ENCODE assay signal across 18 cellular contexts in the genomic region with DNA sequence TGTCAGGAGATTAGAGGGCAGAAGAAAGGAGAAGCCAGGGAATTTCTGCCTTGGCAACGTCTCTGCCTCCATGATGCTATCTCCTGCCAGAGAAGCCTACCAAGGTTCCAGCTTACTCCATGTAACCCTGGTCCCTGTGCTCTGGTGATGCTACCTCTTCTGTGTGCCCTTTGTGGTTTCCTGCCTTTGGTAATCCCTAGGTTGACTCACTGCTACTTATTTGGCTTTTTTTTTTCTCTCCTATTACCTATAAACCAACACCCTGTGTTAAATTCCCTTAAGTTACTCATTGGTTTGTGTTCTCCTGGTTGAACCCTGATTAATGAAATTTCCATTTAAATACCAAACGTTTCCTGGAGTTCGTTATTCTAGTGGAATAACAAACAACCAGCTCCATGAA.
DNase-seq lines count a peak whose midpoint lies in the region; ATAC-seq and TF ChIP-seq lines count a peak whose summit lies in the region.
"Had no signal": no experiment of that assay in that cellular context is flagged by ENCODE, and none has a peak within 500 bp of the region (broad histone marks: within the 10 kb centered on the region; RNA-seq: fewer than 3 reads in every experiment).

No MANE protein-coding gene starts in this region.

- no peak overlapping the region for H3K27ac Mint-ChIP-seq in activated T-helper 1 cell treated with anti-CD3 and anti-CD28 coated beads, Interleukin-12 subunit alpha, Interleukin-12 subunit beta, Interleukin-2, Interleukin-4 antibody, amounts not matched to agents 30 ng/mL and 10 ng/mL and 1 ng/mL, durations not matched to agents 14 hours and 24 hours and 36 hours
- no peak overlapping the region for H3K27ac Mint-ChIP-seq in WTC11
- H3K27ac Mint-ChIP-seq: activated B cell treated with CpG ODN at 0.5 μM for 24 hours; CD8-positive, alpha-beta T cell had no signal

- TF ChIP-seq CTCF in RWPE1 (conservative IDR thresholded peaks at IDR 0.05; ENCODE audit: low read depth) (no peak), foreskin fibroblast (IDR thresholded peaks at IDR 0.05; ENCODE audit: low read depth, low read length) (no peak), BE2C (IDR thresholded peaks at IDR 0.05; ENCODE audit: low read depth, low read length) (no peak), WTC11 (IDR thresholded peaks at IDR 0.05) (no peak)

- no peak overlapping the region for H3K27ac ChIP-seq in RWPE1
- H3K27ac ChIP-seq: left ventricle myocardium inferior had no signal

- no peak overlapping the region for H3K4me3 ChIP-seq in foreskin fibroblast (ENCODE audit: low read depth in 1 of 2, low read length in 2 of 2)
- H3K4me3 ChIP-seq in BE2C (ENCODE audit: low read depth, low read length): no peak overlapping the region
- H3K4me3 ChIP-seq: left ventricle myocardium inferior had no signal

- CTCF ChIA-PET in RWPE1 (lab: Yijun Ruan, JAX) (no interaction called here), WTC11 (lab: Charles Lee) (no interaction called here)

- no peak for ATAC-seq in WTC11
- no peak for ATAC-seq in HG03469 (IDR thresholded peaks at IDR 0.05; ENCODE audit: unreplicated experiment)
- ATAC-seq: CD8-positive, alpha-beta T cell had no signal

- H3K4me3 Mint-ChIP-seq in activated T-helper 1 cell treated with anti-CD3 and anti-CD28 coated beads, Interleukin-12 subunit alpha, Interleukin-12 subunit beta, Interleukin-2, Interleukin-4 antibody, amounts not matched to agents 30 ng/mL and 10 ng/mL and 1 ng/mL, durations not matched to agents 14 hours and 24 hours and 36 hours: no peak overlapping the region
- H3K4me3 Mint-ChIP-seq in WTC11: no peak overlapping the region
- H3K4me3 Mint-ChIP-seq: activated B cell treated with CpG ODN at 0.5 μM for 24 hours; CD8-positive, alpha-beta T cell had no signal

- H3K4me1 Mint-ChIP-seq in activated T-helper 1 cell treated with anti-CD3 and anti-CD28 coated beads, Interleukin-12 subunit alpha, Interleukin-12 subunit beta, Interleukin-2, Interleukin-4 antibody, amounts not matched to agents 30 ng/mL and 10 ng/mL and 1 ng/mL, durations not matched to agents 14 hours and 24 hours and 36 hours (ENCODE audit: low read depth): no peaks in the 10 kb centered on the region
- peaks cover 35% of the 10 kb centered on the region for H3K4me1 Mint-ChIP-seq in WTC11
- H3K4me1 Mint-ChIP-seq: activated B cell treated with CpG ODN at 0.5 μM for 24 hours had no signal

- in situ Hi-C loops in Caki2 (cut with HindIII; ENCODE audit: low pct_unique_long_range_greater_than_20kb, low sequenced_read_pairs): no loop called here

- no peaks in the 10 kb centered on the region for H3K27me3 ChIP-seq in BE2C

- POLR2A ChIA-PET in RWPE1 (lab: Yijun Ruan, JAX; ENCODE audit: low non-redundant PET) (no interaction called here), WTC11 (lab: Charles Lee) (no interaction called here)

- H3K36me3 Mint-ChIP-seq in activated T-helper 1 cell treated with anti-CD3 and anti-CD28 coated beads, Interleukin-12 subunit alpha, Interleukin-12 subunit beta, Interleukin-2, Interleukin-4 antibody, amounts not matched to agents 30 ng/mL and 10 ng/mL and 1 ng/mL, durations not matched to agents 14 hours and 24 hours and 36 hours (ENCODE audit: low read depth): no peaks in the 10 kb centered on the region
- H3K36me3 Mint-ChIP-seq in WTC11: no peaks in the 10 kb centered on the region
- H3K36me3 Mint-ChIP-seq: CD8-positive, alpha-beta T cell had no signal

- no peaks in the 10 kb centered on the region for H3K9me3 ChIP-seq in BE2C
- H3K9me3 ChIP-seq: left ventricle myocardium inferior had no signal

- H3K27me3 Mint-ChIP-seq in activated T-helper 1 cell treated with anti-CD3 and anti-CD28 coated beads, Interleukin-12 subunit alpha, Interleukin-12 subunit beta, Interleukin-2, Interleukin-4 antibody, amounts not matched to agents 30 ng/mL and 10 ng/mL and 1 ng/mL, durations not matched to agents 14 hours and 24 hours and 36 hours (ENCODE audit: insufficient read depth): no peaks in the 10 kb centered on the region
- H3K27me3 Mint-ChIP-seq in WTC11 (ENCODE audit: low read depth): peaks cover 36% of the 10 kb centered on the region
- H3K27me3 Mint-ChIP-seq: activated B cell treated with CpG ODN at 0.5 μM for 24 hours had no signal

- H3K9me3 Mint-ChIP-seq in activated T-helper 1 cell treated with anti-CD3 and anti-CD28 coated beads, Interleukin-12 subunit alpha, Interleukin-12 subunit beta, Interleukin-2, Interleukin-4 antibody, amounts not matched to agents 30 ng/mL and 10 ng/mL and 1 ng/mL, durations not matched to agents 14 hours and 24 hours and 36 hours: peaks cover 7% of the 10 kb centered on the region
- peaks cover 3% of the 10 kb centered on the region for H3K9me3 Mint-ChIP-seq in WTC11
- H3K9me3 Mint-ChIP-seq: activated B cell treated with CpG ODN at 0.5 μM for 24 hours; CD8-positive, alpha-beta T cell had no signal

- H3K4me1 ChIP-seq in BE2C: no peaks in the 10 kb centered on the region; the same call in 1 of the 2 replicates
- H3K4me1 ChIP-seq: left ventricle myocardium inferior had no signal

- intact Hi-C loops in activated T-helper 1 cell treated with anti-CD3 and anti-CD28 coated beads, Interleukin-12 subunit alpha, Interleukin-12 subunit beta, Interleukin-2, Interleukin-4 antibody, amounts not matched to agents 30 ng/mL and 10 ng/mL and 1 ng/mL, durations not matched to agents 14 hours and 24 hours and 36 hours (cut with micrococcal nuclease): no loop called here

- H3K36me3 ChIP-seq in BE2C: no peaks in the 10 kb centered on the region
- H3K36me3 ChIP-seq: left ventricle myocardium inferior had no signal

- peak; percentile 41 for DNase-seq in Caki2 (ENCODE audit: low read depth)
- peak; percentile 34 for DNase-seq in HK-2 (ENCODE audit: unreplicated experiment)
- DNase-seq in RWPE1 (ENCODE audit: low spot score): peak; percentile 43
- DNase-seq in foreskin fibroblast: peak; percentile 38 to 53
- DNase-seq in BE2C: no peak
- no peak for DNase-seq in activated T-helper 1 cell treated with anti-CD3 and anti-CD28 coated beads, Interleukin-12 subunit alpha, Interleukin-12 subunit beta, Interleukin-2, Interleukin-4 antibody, amounts not matched to agents 30 ng/mL and 10 ng/mL and 1 ng/mL, durations not matched to agents 14 hours and 24 hours and 36 hours (ENCODE audit: low spot score)
- DNase-seq in WTC11 (ENCODE audit: low spot score): no peak
- DNase-seq: ACHN; activated B cell treated with CpG ODN at 0.5 μM for 24 hours; activated naive CD4-positive, alpha-beta T cell treated with Interleukin-2 at 50 U/mL for 16 hours; CD8-positive, alpha-beta T cell; dermis blood vessel endothelial cell; Karpas-422; left ventricle myocardium inferior; NCI-H187 treated with DMSO at 0.1 percent for 48 hours; NCI-H510A treated with DMSO at 0.1 percent for 48 hours; stimulated activated naive CD4-positive, alpha-beta T cell treated with Interleukin-2 at 50 U/mL for 16 hours had no signal

TF ChIP-seq in WTC11, 78 proteins besides CTCF, POLR2A, EP300 and RAD21 (continues in another document):
- TF ChIP-seq, protein P1, sequence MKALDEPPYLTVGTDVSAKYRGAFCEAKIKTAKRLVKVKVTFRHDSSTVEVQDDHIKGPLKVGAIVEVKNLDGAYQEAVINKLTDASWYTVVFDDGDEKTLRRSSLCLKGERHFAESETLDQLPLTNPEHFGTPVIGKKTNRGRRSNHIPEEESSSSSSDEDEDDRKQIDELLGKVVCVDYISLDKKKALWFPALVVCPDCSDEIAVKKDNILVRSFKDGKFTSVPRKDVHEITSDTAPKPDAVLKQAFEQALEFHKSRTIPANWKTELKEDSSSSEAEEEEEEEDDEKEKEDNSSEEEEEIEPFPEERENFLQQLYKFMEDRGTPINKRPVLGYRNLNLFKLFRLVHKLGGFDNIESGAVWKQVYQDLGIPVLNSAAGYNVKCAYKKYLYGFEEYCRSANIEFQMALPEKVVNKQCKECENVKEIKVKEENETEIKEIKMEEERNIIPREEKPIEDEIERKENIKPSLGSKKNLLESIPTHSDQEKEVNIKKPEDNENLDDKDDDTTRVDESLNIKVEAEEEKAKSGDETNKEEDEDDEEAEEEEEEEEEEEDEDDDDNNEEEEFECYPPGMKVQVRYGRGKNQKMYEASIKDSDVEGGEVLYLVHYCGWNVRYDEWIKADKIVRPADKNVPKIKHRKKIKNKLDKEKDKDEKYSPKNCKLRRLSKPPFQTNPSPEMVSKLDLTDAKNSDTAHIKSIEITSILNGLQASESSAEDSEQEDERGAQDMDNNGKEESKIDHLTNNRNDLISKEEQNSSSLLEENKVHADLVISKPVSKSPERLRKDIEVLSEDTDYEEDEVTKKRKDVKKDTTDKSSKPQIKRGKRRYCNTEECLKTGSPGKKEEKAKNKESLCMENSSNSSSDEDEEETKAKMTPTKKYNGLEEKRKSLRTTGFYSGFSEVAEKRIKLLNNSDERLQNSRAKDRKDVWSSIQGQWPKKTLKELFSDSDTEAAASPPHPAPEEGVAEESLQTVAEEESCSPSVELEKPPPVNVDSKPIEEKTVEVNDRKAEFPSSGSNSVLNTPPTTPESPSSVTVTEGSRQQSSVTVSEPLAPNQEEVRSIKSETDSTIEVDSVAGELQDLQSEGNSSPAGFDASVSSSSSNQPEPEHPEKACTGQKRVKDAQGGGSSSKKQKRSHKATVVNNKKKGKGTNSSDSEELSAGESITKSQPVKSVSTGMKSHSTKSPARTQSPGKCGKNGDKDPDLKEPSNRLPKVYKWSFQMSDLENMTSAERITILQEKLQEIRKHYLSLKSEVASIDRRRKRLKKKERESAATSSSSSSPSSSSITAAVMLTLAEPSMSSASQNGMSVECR (CRISPR knock-in tag; IDR thresholded peaks at IDR 0.05; ENCODE audit: borderline replicate concordance): no peak
- TF ChIP-seq JAZF1 (CRISPR knock-in tag; IDR thresholded peaks at IDR 0.05): no peak
- TF ChIP-seq, protein P2, sequence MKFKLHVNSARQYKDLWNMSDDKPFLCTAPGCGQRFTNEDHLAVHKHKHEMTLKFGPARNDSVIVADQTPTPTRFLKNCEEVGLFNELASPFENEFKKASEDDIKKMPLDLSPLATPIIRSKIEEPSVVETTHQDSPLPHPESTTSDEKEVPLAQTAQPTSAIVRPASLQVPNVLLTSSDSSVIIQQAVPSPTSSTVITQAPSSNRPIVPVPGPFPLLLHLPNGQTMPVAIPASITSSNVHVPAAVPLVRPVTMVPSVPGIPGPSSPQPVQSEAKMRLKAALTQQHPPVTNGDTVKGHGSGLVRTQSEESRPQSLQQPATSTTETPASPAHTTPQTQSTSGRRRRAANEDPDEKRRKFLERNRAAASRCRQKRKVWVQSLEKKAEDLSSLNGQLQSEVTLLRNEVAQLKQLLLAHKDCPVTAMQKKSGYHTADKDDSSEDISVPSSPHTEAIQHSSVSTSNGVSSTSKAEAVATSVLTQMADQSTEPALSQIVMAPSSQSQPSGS (CRISPR knock-in tag; IDR thresholded peaks at IDR 0.05; ENCODE audit: borderline replicate concordance, low read depth): no peak
- TF ChIP-seq SP1 (CRISPR knock-in tag; conservative IDR thresholded peaks at IDR 0.05): no peak

Comparison
In these comparisons a context has a peak if more than half of its experiments do, and no peak if none do; other contexts are left out.
1. DNase-seq: peak in Caki2 (single experiment), HK-2 (single experiment), RWPE1 (single experiment) and foreskin fibroblast (2 of 2); none in BE2C (single experiment), activated T-helper 1 cell treated with anti-CD3 and anti-CD28 coated beads, Interleukin-12 subunit alpha, Interleukin-12 subunit beta, Interleukin-2, Interleukin-4 antibody, amounts not matched to agents 30 ng/mL and 10 ng/mL and 1 ng/mL, durations not matched to agents 14 hours and 24 hours and 36 hours (single experiment) and WTC11 (single experiment).